In the genomic region with DNA sequence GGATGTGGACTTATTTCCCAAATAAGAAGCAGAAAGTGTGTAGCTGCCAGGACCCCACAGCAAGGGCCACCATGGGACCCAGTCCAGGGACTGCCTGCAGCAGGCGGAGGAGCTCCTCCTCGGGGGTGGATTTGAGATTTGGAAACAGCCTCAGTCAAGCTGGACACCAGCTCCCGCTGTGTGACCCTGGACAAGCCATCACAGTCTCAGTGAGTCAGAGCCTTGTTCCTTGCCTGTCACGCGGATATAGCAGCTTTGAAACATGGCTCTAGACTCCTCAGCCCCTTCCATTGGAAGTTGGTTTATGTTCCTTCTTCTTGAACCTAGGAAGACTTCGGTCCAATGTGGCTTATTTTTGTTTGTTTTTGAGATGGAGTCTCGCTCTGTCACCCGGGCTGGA, we compare ENCODE assay signal across 13 cellular contexts. TPM values are rescaled to one million over a fixed set of nuclear protein-coding genes. Genes with fewer than 3 reads are reported as not detected.
DNase-seq lines count a peak whose midpoint lies in the region; ATAC-seq, FAIRE-seq and TF ChIP-seq lines count a peak whose summit lies in the region.
"Had no signal": no experiment of that assay in that cellular context is flagged by ENCODE, and none has a peak within 500 bp of the region (broad histone marks: within the 10 kb centered on the region; RNA-seq: fewer than 3 reads in every experiment).

No MANE protein-coding gene starts in this region.

- RAD21 ChIA-PET in HCT116 (lab: Charles Lee; ENCODE audit: low non-redundant PET in 1 of 2, low total read pairs in 2 of 2, uncharacterized antibody in 2 of 2, unreplicated experiment in 2 of 2) = no interaction called here

- H2AFZ ChIP-seq in HCT116 (ENCODE audit: low read depth, low read length, poor library complexity, severe bottlenecking) = no peak overlapping the region
- H2AFZ ChIP-seq: GM23248 had no signal

- no peaks in the 10 kb centered on the region for H3K9me2 ChIP-seq in HCT116 (ENCODE audit: insufficient read depth)

- H3K4me2 ChIP-seq in HCT116 (ENCODE audit: low read length) = peak overlapping the region; percentile 10; the same call in 1 of the 2 replicates

- peaks cover 14% of the 10 kb centered on the region for H3K4me1 Mint-ChIP-seq in Calu3 (ENCODE audit: low read depth, unreplicated experiment)

- no peaks in the 10 kb centered on the region for H3K9me3 Mint-ChIP-seq in Calu3 (ENCODE audit: low read depth, unreplicated experiment)
- H3K9me3 Mint-ChIP-seq: CD4-positive, alpha-beta T cell had no signal

- POLR2A ChIA-PET in HCT116 (lab: Charles Lee) = no interaction called here

- no peaks in the 10 kb centered on the region for H4K20me1 ChIP-seq in HCT116 (ENCODE audit: insufficient read depth)

- no peak for FAIRE-seq in GM19239 (lab: Jason Lieb, UNC)

- DNase-seq in HCT116 (ENCODE audit: low read depth, low spot score) (no peak), RWPE2 (ENCODE audit: low spot score) (peak; percentile 37), foreskin fibroblast (peak; percentile 21 to 40), Calu3 (no peak), activated gamma-delta T cell treated with Interleukin-2 at 50 U/mL for 16 hours (no peak), GM19239 (ENCODE audit: insufficient read length, low spot score) (no peak)
- DNase-seq: ACHN; CD4-positive, alpha-beta T cell; GM23248; NCI-H1092; NCI-H2107 had no signal

- H3K9ac ChIP-seq in HCT116 (ENCODE audit: low read length) = no peak overlapping the region

- H3K27me3 ChIP-seq in HCT116 (ENCODE audit: insufficient read depth, low read length) = no peaks in the 10 kb centered on the region
- H3K27me3 ChIP-seq in RWPE2 (ENCODE audit: insufficient read depth, poor library complexity, severe bottlenecking) = no peaks in the 10 kb centered on the region

- no peaks in the 10 kb centered on the region for H3K27me3 Mint-ChIP-seq in Calu3 (ENCODE audit: unreplicated experiment)
- H3K27me3 Mint-ChIP-seq: CD4-positive, alpha-beta T cell had no signal

- H3K4me3 Mint-ChIP-seq in Calu3 (ENCODE audit: low read depth, unreplicated experiment) = no peak overlapping the region
- H3K4me3 Mint-ChIP-seq: CD4-positive, alpha-beta T cell had no signal

- CTCF ChIA-PET in HCT116 (lab: Charles Lee) (interaction anchor here (2.0 to 2.1 kb wide), 3 partner anchors 8 to 14 kb away, joined by 4 to 17 read pairs (median 10); a partner anchor contains a TSS), Calu3 (lab: Charles Lee) (interaction anchor here (0.6 kb wide), 1 partner anchor 10 kb away, joined by 8 read pairs; no protein-coding TSS in a partner anchor)

- BruUV-seq in HCT116 (replicated peaks; lab: Mats Ljungman, UMichigan) (no TSS peak), Calu3 (replicated peaks; lab: Mats Ljungman, UMichigan) (no TSS peak)

- intact Hi-C loops in HCT116 (cut with micrococcal nuclease) = no loop called here
- intact Hi-C loops in Calu3 (cut with micrococcal nuclease; ENCODE audit: unreplicated experiment) = no loop called here

- H3K79me2 ChIP-seq in HCT116 (ENCODE audit: insufficient read depth, low read length) = no peaks in the 10 kb centered on the region

- H3K9me3 ChIP-seq in HCT116 (ENCODE audit: control insufficient read depth in 1 of 2, insufficient read depth in 1 of 2, low read depth in 1 of 2, low read length in 2 of 2) (no peaks in the 10 kb centered on the region), RWPE2 (ENCODE audit: severe bottlenecking) (no peaks in the 10 kb centered on the region)

- no peak for TF ChIP-seq RAD21 in HCT116 (IDR thresholded peaks at IDR 0.05; ENCODE audit: low read depth)

- H3K4me3 ChIP-seq in HCT116 (replicated peaks in 1 of 2; ENCODE audit: low read depth in 1 of 2, low read length in 2 of 2) (no peak overlapping the region), RWPE2 (ENCODE audit: severe bottlenecking) (no peak overlapping the region), foreskin fibroblast (ENCODE audit: low read depth in 1 of 2, low read length in 2 of 2) (no peak overlapping the region)
- H3K4me3 ChIP-seq: GM23248 had no signal

- TF ChIP-seq POLR2A in HCT116 (IDR thresholded peaks at IDR 0.05; ENCODE audit: borderline replicate concordance, extremely low read depth, insufficient read depth, insufficient read length) = no peak

- H3K36me3 ChIP-seq in HCT116 (ENCODE audit: control insufficient read depth in 1 of 2, insufficient read depth in 2 of 2, low read length in 2 of 2) (peaks cover 0 to 3% of the 10 kb centered on the region in 2 experiments; a peak in 1 of 4 replicates), RWPE2 (ENCODE audit: low read depth) (no peaks in the 10 kb centered on the region; the same call in 1 of the 2 replicates)

- H3K36me3 Mint-ChIP-seq in Calu3 (ENCODE audit: insufficient read depth, unreplicated experiment) = peaks cover 10% of the 10 kb centered on the region

- no peak overlapping the region for H3K27ac Mint-ChIP-seq in Calu3 (ENCODE audit: unreplicated experiment)
- H3K27ac Mint-ChIP-seq: CD4-positive, alpha-beta T cell had no signal

- H3K4me1 ChIP-seq in HCT116 (ENCODE audit: control insufficient read depth in 1 of 2, insufficient read depth in 2 of 2, low read length in 2 of 2) (peaks cover 28 to 57% of the 10 kb centered on the region in 2 experiments), RWPE2 (ENCODE audit: insufficient read depth, poor library complexity, severe bottlenecking) (peaks cover 17% of the 10 kb centered on the region)

- ATAC-seq in HCT116 = no peak
- ATAC-seq in RWPE2 (ENCODE audit: low read depth) = no peak
- ATAC-seq: Right ventricle myocardium inferior had no signal

- no peak overlapping the region for H3K27ac ChIP-seq in HCT116 (ENCODE audit: low read depth, low read length)
- H3K27ac ChIP-seq in RWPE2 (ENCODE audit: poor library complexity, severe bottlenecking) = no peak overlapping the region

- no peak for TF ChIP-seq CTCF in HCT116 (IDR thresholded peaks at IDR 0.05 in 2 of 3, conservative IDR thresholded peaks at IDR 0.05 in 1 of 3; ENCODE audit: borderline replicate concordance in 1 of 3, insufficient read depth in 1 of 3, low read depth in 2 of 3, low read length in 2 of 3)
- no peak for TF ChIP-seq CTCF in RWPE2 (IDR thresholded peaks at IDR 0.05; ENCODE audit: poor library complexity, severe bottlenecking)
- TF ChIP-seq CTCF in foreskin fibroblast (IDR thresholded peaks at IDR 0.05; ENCODE audit: low read depth, low read length) = no peak
- no peak for TF ChIP-seq CTCF in Calu3 (IDR thresholded peaks at IDR 0.05; ENCODE audit: unreplicated experiment)

TF ChIP-seq in HCT116, 20 proteins besides CTCF, POLR2A, EP300 and RAD21:
- TF ChIP-seq SRF (IDR thresholded peaks at IDR 0.05; ENCODE audit: low read depth) (no peak), JUND (IDR thresholded peaks at IDR 0.05) (no peak), EZH2 (IDR thresholded peaks at IDR 0.05) (no peak), EZH2phosphoT487 (IDR thresholded peaks at IDR 0.05; ENCODE audit: borderline replicate concordance) (no peak), ZNF274 (IDR thresholded peaks at IDR 0.05; ENCODE audit: low read depth, low read length) (no peak), CEBPB (IDR thresholded peaks at IDR 0.05; ENCODE audit: low read depth) (no peak), ELF1 (IDR thresholded peaks at IDR 0.05; ENCODE audit: borderline replicate concordance, low read depth) (no peak), ZFX (IDR thresholded peaks at IDR 0.05) (no peak), TCF7L2 (IDR thresholded peaks at IDR 0.05; ENCODE audit: borderline replicate concordance, extremely low read depth, insufficient read depth, insufficient read length) (no peak), EGR1 (IDR thresholded peaks at IDR 0.05; ENCODE audit: low read depth) (no peak), CBX3 (IDR thresholded peaks at IDR 0.05; ENCODE audit: low read depth) (no peak), SIN3A (IDR thresholded peaks at IDR 0.05; ENCODE audit: low read depth) (no peak), POLR2AphosphoS5 (IDR thresholded peaks at IDR 0.05; ENCODE audit: low read depth, low read length) (no peak), SP1 (IDR thresholded peaks at IDR 0.05; ENCODE audit: low read depth) (no peak), FOSL1 (IDR thresholded peaks at IDR 0.05; ENCODE audit: low read depth) (no peak), YY1 (IDR thresholded peaks at IDR 0.05; ENCODE audit: extremely low read depth, insufficient replicate concordance, low read depth, low read length) (no peak)
- TF ChIP-seq, protein P1, sequence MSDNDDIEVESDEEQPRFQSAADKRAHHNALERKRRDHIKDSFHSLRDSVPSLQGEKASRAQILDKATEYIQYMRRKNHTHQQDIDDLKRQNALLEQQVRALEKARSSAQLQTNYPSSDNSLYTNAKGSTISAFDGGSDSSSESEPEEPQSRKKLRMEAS (IDR thresholded peaks at IDR 0.05) = no peak
- TF ChIP-seq, protein P2, sequence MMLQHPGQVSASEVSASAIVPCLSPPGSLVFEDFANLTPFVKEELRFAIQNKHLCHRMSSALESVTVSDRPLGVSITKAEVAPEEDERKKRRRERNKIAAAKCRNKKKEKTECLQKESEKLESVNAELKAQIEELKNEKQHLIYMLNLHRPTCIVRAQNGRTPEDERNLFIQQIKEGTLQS (IDR thresholded peaks at IDR 0.05) = no peak

RNA-seq across cellular contexts. Expression of a gene that starts 12.5 kb away (rescaled TPM):
- total RNA-seq in HCT116 (2021; ENCODE audit: unreplicated experiment) (1.1 TPM), Calu3 (2022) (not detected in 2 replicates)
- 0.73 and 1.1 TPM in 2 replicates for polyA plus RNA-seq in HCT116 (2012)
- total RNA-seq: CD4-positive, alpha-beta T cell; GM23248; HT1080; Right ventricle myocardium inferior had no signal
- polyA plus RNA-seq: GM23248 had no signal

RNA-seq across cellular contexts. Expression of a gene that starts 25.4 kb away (rescaled TPM):
- total RNA-seq in HCT116 (2021; ENCODE audit: unreplicated experiment) (201 TPM), Calu3 (2022) (31.3 and 48.2 TPM in 2 replicates)
- polyA plus RNA-seq in HCT116 (2012) = 136 and 148 TPM in 2 replicates
- total RNA-seq: Right ventricle myocardium inferior had no signal

RNA-seq across cellular contexts. Expression of a gene that starts 40.5 kb away (rescaled TPM):
- total RNA-seq in HCT116 (2021; ENCODE audit: unreplicated experiment) = 4,404 TPM
- 9,099 and 10,215 TPM in 2 replicates for polyA plus RNA-seq in HCT116 (2012)
- 1,719 and 1,779 TPM in 2 replicates for total RNA-seq in Calu3 (2022)

RNA-seq across cellular contexts. Expression of a gene that starts 56.6 kb away (rescaled TPM):
- total RNA-seq in HCT116 (2021; ENCODE audit: unreplicated experiment) (158 TPM), Calu3 (2022) (132 and 135 TPM in 2 replicates)
- 113 and 129 TPM in 2 replicates for polyA plus RNA-seq in HCT116 (2012)

RNA-seq across cellular contexts. Expression of a gene that starts 56.7 kb away (rescaled TPM):
- total RNA-seq in HCT116 (2021; ENCODE audit: unreplicated experiment) (24.9 TPM), Calu3 (2022) (23.5 and 27.3 TPM in 2 replicates)
- 6.8 and 12.2 TPM in 2 replicates for polyA plus RNA-seq in HCT116 (2012)

Comparison
In these comparisons a context has a peak if more than half of its experiments do, and no peak if none do; other contexts are left out.
1. DNase-seq: peak in RWPE2 (single experiment) and foreskin fibroblast (2 of 2); none in HCT116 (single experiment), Calu3 (single experiment), activated gamma-delta T cell treated with Interleukin-2 at 50 U/mL for 16 hours (single experiment) and GM19239 (single experiment).